In the genomic region with DNA sequence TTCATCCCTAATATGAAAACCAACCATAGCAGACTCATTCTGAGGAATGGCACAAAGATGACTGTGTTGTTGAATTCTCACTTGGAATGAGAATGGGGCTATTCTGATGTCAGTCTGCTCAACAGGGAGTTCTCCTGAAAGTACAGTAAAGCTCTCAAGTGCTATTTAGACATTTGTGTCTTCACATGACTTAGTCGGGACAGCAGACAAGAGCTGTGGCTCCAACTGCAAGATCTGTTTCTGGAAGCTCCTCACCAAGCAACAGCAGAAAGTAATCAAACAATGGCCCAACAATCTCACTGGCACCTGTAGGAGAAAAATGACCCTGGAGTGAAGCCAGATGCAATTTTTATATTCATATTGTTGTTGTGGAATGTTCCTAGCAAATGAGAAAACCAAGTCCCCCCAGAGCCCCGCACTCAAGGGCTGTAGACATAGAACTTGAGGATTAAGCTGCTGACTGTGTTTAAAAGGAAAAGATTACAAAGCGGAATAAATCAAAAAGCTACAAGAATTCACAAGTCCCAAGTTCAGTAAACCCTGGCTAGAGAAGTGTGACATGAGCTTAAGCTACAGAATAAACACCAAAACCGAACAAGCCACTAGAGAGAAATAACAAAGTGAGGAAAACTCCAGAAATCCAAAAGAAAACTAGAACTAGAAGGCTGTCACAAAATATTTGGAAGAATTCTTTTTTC, we compare ENCODE assay signal across 27 cellular contexts.
"Had no signal": no experiment of that assay in that cellular context is flagged by ENCODE, and none has a peak within 500 bp of the region (broad histone marks: within the 10 kb centered on the region; RNA-seq: fewer than 3 reads in every experiment).

No MANE protein-coding gene starts in this region.

- H3K9me3 Mint-ChIP-seq: activated T-cell treated with anti-CD3 and anti-CD28 coated beads, Interleukin-2, amount 50 U/mL, for 4 hours; activated T-helper 2 cell treated with anti-CD3 and anti-CD28 coated beads, Interferon-gamma antibody, Interleukin-2, Interleukin-4, amounts not matched to agents 10 μg/mL and 5 μg/mL and 100 μg/mL, durations not matched to agents 14 hours and 24 hours and 36 hours; central memory CD8-positive, alpha-beta T cell; memory B cell; naive thymus-derived CD4-positive, alpha-beta T cell; stimulated activated memory B cell treated with anti-CD40 and anti-IgM and Interleukin-4, amounts not matched to agents 10 μg/mL and 1 μg/mL and 100 μg/mL, for 72 hours had no signal

- H3K4me3 ChIP-seq: adrenal gland, ascending aorta, dorsolateral prefrontal cortex, esophagus muscularis mucosa, gastroesophageal sphincter, SK-N-MC, skin epidermis, vagina had no signal

- H3K9me3 ChIP-seq: adrenal gland, ascending aorta, esophagus muscularis mucosa, gastroesophageal sphincter, vagina had no signal

- H3K27me3 Mint-ChIP-seq: central memory CD8-positive, alpha-beta T cell; effector memory CD8-positive, alpha-beta T cell; memory B cell; progenitor cell of endocrine pancreas had no signal

- H3K36me3 Mint-ChIP-seq: activated naive CD8-positive, alpha-beta T cell; memory B cell; naive thymus-derived CD4-positive, alpha-beta T cell; stimulated activated memory B cell treated with anti-CD40 and anti-IgM and Interleukin-4, amounts not matched to agents 10 μg/mL and 1 μg/mL and 100 μg/mL, for 72 hours had no signal

- H3K27ac ChIP-seq: adrenal gland, ascending aorta, brain microvascular endothelial cell, esophagus muscularis mucosa, SK-N-MC, skin epidermis, vagina, WERI-Rb-1 had no signal

- H3K4me1 ChIP-seq: adrenal gland, ascending aorta had no signal

- H3K4me3 Mint-ChIP-seq: activated naive CD8-positive, alpha-beta T cell; activated T-cell treated with anti-CD3 and anti-CD28 coated beads, Interleukin-2, amount 50 U/mL, for 4 hours; central memory CD8-positive, alpha-beta T cell; effector memory CD8-positive, alpha-beta T cell; memory B cell; naive thymus-derived CD4-positive, alpha-beta T cell; stimulated activated memory B cell treated with anti-CD40 and anti-IgM and Interleukin-4, amounts not matched to agents 10 μg/mL and 1 μg/mL and 100 μg/mL, for 72 hours had no signal

- H3K27me3 ChIP-seq: adrenal gland, ascending aorta, brain microvascular endothelial cell, esophagus muscularis mucosa, gastroesophageal sphincter, vagina had no signal

- DNase-seq: activated CD4-positive, alpha-beta T cell treated with anti-CD3 and anti-CD28 coated beads for 1 hour; activated CD4-positive, alpha-beta T cell treated with anti-CD3 and anti-CD28 coated beads, Interleukin-2, amount 50 U/mL, for 1 hour; activated naive CD4-positive, alpha-beta T cell; activated T-cell treated with anti-CD3 and anti-CD28 coated beads, Interleukin-2, amount 50 U/mL, for 4 hours; adrenal gland; brain microvascular endothelial cell; dorsolateral prefrontal cortex; effector memory CD8-positive, alpha-beta T cell; head of caudate nucleus; naive thymus-derived CD4-positive, alpha-beta T cell; retina; stimulated activated CD4-positive, alpha-beta T cell treated with anti-CD3 and anti-CD28 coated beads, Interleukin-15, amount 100 ng/mL, for 24 hours; trophoblast cell; WERI-Rb-1 had no signal

- ATAC-seq: activated T-cell treated with anti-CD3 and anti-CD28 coated beads, Interleukin-2, amount 50 U/mL, for 4 hours; effector memory CD8-positive, alpha-beta T cell; gastroesophageal sphincter; left lobe of liver; naive thymus-derived CD4-positive, alpha-beta T cell; stimulated activated memory B cell treated with anti-CD40 and anti-IgM and Interleukin-4, amounts not matched to agents 10 μg/mL and 1 μg/mL and 100 μg/mL, for 72 hours had no signal

- H3K4me1 Mint-ChIP-seq: central memory CD8-positive, alpha-beta T cell; memory B cell; naive thymus-derived CD4-positive, alpha-beta T cell; stimulated activated memory B cell treated with anti-CD40 and anti-IgM and Interleukin-4, amounts not matched to agents 10 μg/mL and 1 μg/mL and 100 μg/mL, for 72 hours had no signal

- H3K36me3 ChIP-seq: adrenal gland, ascending aorta, brain microvascular endothelial cell, esophagus muscularis mucosa, gastroesophageal sphincter, vagina, WERI-Rb-1 had no signal

- H3K27ac Mint-ChIP-seq: activated naive CD8-positive, alpha-beta T cell; activated T-helper 2 cell treated with anti-CD3 and anti-CD28 coated beads, Interferon-gamma antibody, Interleukin-2, Interleukin-4, amounts not matched to agents 10 μg/mL and 5 μg/mL and 100 μg/mL, durations not matched to agents 14 hours and 24 hours and 36 hours; effector memory CD8-positive, alpha-beta T cell; memory B cell; naive thymus-derived CD4-positive, alpha-beta T cell; progenitor cell of endocrine pancreas; stimulated activated memory B cell treated with anti-CD40 and anti-IgM and Interleukin-4, amounts not matched to agents 10 μg/mL and 1 μg/mL and 100 μg/mL, for 72 hours had no signal
